24 cellular contexts compared by ENCODE assay signal in the genomic region with DNA sequence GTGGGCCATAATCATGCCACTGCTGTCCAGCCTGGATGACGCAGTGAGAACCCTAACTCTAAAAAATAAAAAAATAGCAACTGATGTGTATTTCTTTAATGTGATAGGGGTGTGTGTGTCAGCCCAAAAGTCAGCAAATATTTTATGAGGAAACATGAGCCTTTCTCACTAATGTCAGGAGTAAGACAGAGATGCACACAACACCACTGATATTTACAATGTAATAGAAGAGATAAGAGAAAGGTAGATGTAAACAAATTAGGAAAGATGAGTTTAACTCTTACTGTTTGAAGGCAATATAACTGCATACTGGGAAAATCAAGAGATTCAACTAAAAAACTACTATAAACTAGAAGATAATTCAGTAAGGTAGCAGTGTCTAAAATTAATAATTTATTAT.
DNase-seq lines count a peak whose midpoint lies in the region; ATAC-seq, FAIRE-seq and TF ChIP-seq lines count a peak whose summit lies in the region.
"Had no signal": no experiment of that assay in that cellular context is flagged by ENCODE, and none has a peak within 500 bp of the region (broad histone marks: within the 10 kb centered on the region; RNA-seq: fewer than 3 reads in every experiment).

No MANE protein-coding gene starts in this region.

- H3K4me3 ChIP-seq in LNCaP clone FGC (ENCODE audit: low read depth, low read length) (no peak overlapping the region), HepG2 (replicated peaks in 1 of 3; ENCODE audit: insufficient read depth in 1 of 3, low read depth in 2 of 3, low read length in 3 of 3) (no peak overlapping the region)
- H3K4me3 ChIP-seq: A549; BLaER1 treated with 17β-estradiol and CSF1 and Interleukin-3, amounts not matched to agents 10 nM and 100 nM; GM12878 had no signal

- no peaks in the 10 kb centered on the region for H3K79me2 ChIP-seq in HepG2 (ENCODE audit: insufficient read depth, low read length)

- FAIRE-seq in HepG2 (lab: Jason Lieb, UNC) (no peak), H54 (lab: Jason Lieb, UNC) (no peak)
- FAIRE-seq: A549, GM12878, GM12892, GM19239 had no signal

- TF ChIP-seq CTCF in C4-2B (conservative IDR thresholded peaks at IDR 0.05) (no peak), LNCaP clone FGC (IDR thresholded peaks at IDR 0.05; ENCODE audit: control insufficient read depth, extremely low read depth, insufficient read depth) (no peak), HepG2 (CRISPR knock-in tag; IDR thresholded peaks at IDR 0.05) (no peak)

- TF ChIP-seq POLR2A in HepG2 (IDR thresholded peaks at IDR 0.05; ENCODE audit: insufficient read depth in 1 of 2, low read depth in 2 of 2, low read length in 2 of 2) (no peak), H54 (IDR thresholded peaks at IDR 0.05; ENCODE audit: low read depth, low read length) (no peak)

- CTCF ChIA-PET in HepG2 (lab: Yijun Ruan, JAX; ENCODE audit: low intra/inter-chr PET ratio, low total read pairs) = no interaction called here

- in situ Hi-C loops in HepG2 (cut with HindIII; ENCODE audit: extremely low pct_ligation_motif_present, low pct_unique_long_range_greater_than_20kb) = no loop called here

- TF ChIP-seq EP300 in HepG2 (IDR thresholded peaks at IDR 0.05; ENCODE audit: low read depth in 2 of 2, low read length in 2 of 2) (no peak), HepG2 (CRISPR knock-in tag; IDR thresholded peaks at IDR 0.05; ENCODE audit: borderline replicate concordance) (no peak)

- H3K9me3 ChIP-seq in HepG2 (ENCODE audit: low read length) = no peaks in the 10 kb centered on the region
- H3K9me3 ChIP-seq: A549; BLaER1 treated with 17β-estradiol and CSF1 and Interleukin-3, amounts not matched to agents 10 nM and 100 nM had no signal

- H3K36me3 ChIP-seq in HepG2 (replicated peaks in 1 of 2; ENCODE audit: control insufficient read depth in 1 of 2, insufficient read depth in 2 of 2, low read length in 2 of 2) = no peaks in the 10 kb centered on the region
- H3K36me3 ChIP-seq: BLaER1 treated with 17β-estradiol and CSF1 and Interleukin-3, amounts not matched to agents 10 nM and 100 nM had no signal

- TF ChIP-seq RAD21 in HepG2 (CRISPR knock-in tag; IDR thresholded peaks at IDR 0.05) = no peak

- no peaks in the 10 kb centered on the region; the same call in 1 of the 2 replicates for H4K20me1 ChIP-seq in HepG2 (ENCODE audit: insufficient read depth, low read length)
- H4K20me1 ChIP-seq: BLaER1 treated with 17β-estradiol and CSF1 and Interleukin-3, amounts not matched to agents 10 nM and 100 nM had no signal

- BruUV-seq in HepG2 (replicated peaks; lab: Mats Ljungman, UMichigan) = no TSS peak

- peaks cover 28% of the 10 kb centered on the region for H3K4me1 ChIP-seq in HepG2 (ENCODE audit: insufficient read depth, low read length)
- H3K4me1 ChIP-seq: BLaER1 treated with 17β-estradiol and CSF1 and Interleukin-3, amounts not matched to agents 10 nM and 100 nM had no signal

- ATAC-seq in HepG2 = no peak
- no peak for ATAC-seq in HG03378 (IDR thresholded peaks at IDR 0.05; ENCODE audit: unreplicated experiment)
- ATAC-seq: A549, GM12878 had no signal

- WGBS in HepG2 (ENCODE audit: low lambda C conversion rate) = 93% methylated on average over 1 of the region's 1 CpG

- no peak overlapping the region for H3K4me2 ChIP-seq in HepG2 (ENCODE audit: low read depth, low read length)
- H3K4me2 ChIP-seq: A549; BLaER1 treated with 17β-estradiol and CSF1 and Interleukin-3, amounts not matched to agents 10 nM and 100 nM had no signal

- H3K27me3 ChIP-seq in HepG2 (ENCODE audit: control insufficient read depth in 1 of 2, insufficient read depth in 2 of 2, low read length in 2 of 2) = no peaks in the 10 kb centered on the region
- H3K27me3 ChIP-seq: BLaER1 treated with 17β-estradiol and CSF1 and Interleukin-3, amounts not matched to agents 10 nM and 100 nM had no signal

- H2AFZ ChIP-seq in HepG2 (ENCODE audit: low read length) = no peak overlapping the region

- intact Hi-C loops in HepG2 (cut with micrococcal nuclease; ENCODE audit: unreplicated experiment) = no loop called here

- H3K9ac ChIP-seq in HepG2 (ENCODE audit: insufficient read depth, low read depth, low read length) = no peak overlapping the region
- H3K9ac ChIP-seq: BLaER1 treated with 17β-estradiol and CSF1 and Interleukin-3, amounts not matched to agents 10 nM and 100 nM had no signal

- H3K27ac ChIP-seq in C4-2B (peak overlapping the region; percentile 97), HepG2 (ENCODE audit: extremely low read length, insufficient read depth, low read length) (no peak overlapping the region)
- H3K27ac ChIP-seq: 22Rv1; A549; BLaER1 treated with 17β-estradiol and CSF1 and Interleukin-3, amounts not matched to agents 10 nM and 100 nM had no signal

- peak; percentile 72 for DNase-seq in LNCaP clone FGC (ENCODE audit: low read depth)
- no peak for DNase-seq in HepG2 (ENCODE audit: low spot score)
- DNase-seq in SKM-1 treated with dmso at 0.1 percent for 144 hours (lab: John Stamatoyannopoulos, UW; ENCODE audit: unreplicated experiment) = no peak
- DNase-seq in H54 (ENCODE audit: insufficient read length, low spot score) = no peak
- DNase-seq: AML-193; CD4-positive, alpha-beta memory T cell; CD4-positive, CD25-positive, alpha-beta regulatory T cell; CD8-positive, alpha-beta memory T cell; COR-L47; DMS 273 treated with DMSO at 0.1 percent for 48 hours; DMS153; DMS53; DMS79; DND-41; EL; GDM1 had no signal

- POLR2A ChIA-PET in HepG2 (lab: Yijun Ruan, JAX) = no interaction called here

TF ChIP-seq in HepG2, 621 proteins besides CTCF, POLR2A, EP300 and RAD21:
- TF ChIP-seq POGZ (CRISPR knock-in tag; IDR thresholded peaks at IDR 0.05) (no peak), ZNF574 (CRISPR knock-in tag; IDR thresholded peaks at IDR 0.05) (no peak), ZNF660 (CRISPR knock-in tag; IDR thresholded peaks at IDR 0.05; ENCODE audit: borderline replicate concordance, low read depth) (no peak), ZNF616 (CRISPR knock-in tag; IDR thresholded peaks at IDR 0.05; ENCODE audit: low read depth) (no peak), STAT6 (CRISPR knock-in tag; IDR thresholded peaks at IDR 0.05; ENCODE audit: borderline replicate concordance) (no peak), ZNF652 (CRISPR knock-in tag; IDR thresholded peaks at IDR 0.05; ENCODE audit: borderline replicate concordance, low read depth) (peak; percentile 43; the same call in 1 of the 2 replicates)
